Comparison of ENCODE assay signal across 22 cellular contexts in genomic region chr3:55006277-55006676, GRCh38.
A peak's percentile ranks its signal among the peaks of the same experiment; 100 is the strongest.
DNase-seq lines count a peak whose midpoint lies in the region; ATAC-seq and TF ChIP-seq lines count a peak whose summit lies in the region.
"Had no signal": no experiment of that assay in that cellular context is flagged by ENCODE, and none has a peak within 500 bp of the region (broad histone marks: within the 10 kb centered on the region; RNA-seq: fewer than 3 reads in every experiment).

No MANE protein-coding gene starts in this region.

- H3K4me1 Mint-ChIP-seq in type B pancreatic cell (ENCODE audit: unreplicated experiment) = peaks cover 21% of the 10 kb centered on the region
- H3K4me1 Mint-ChIP-seq: activated naive CD8-positive, alpha-beta T cell treated with anti-CD3 and anti-CD28 coated beads, Interleukin-2, amount 10 ng/mL, durations not matched to agents 7 days and 5 days; CD8-positive, alpha-beta memory T cell had no signal

- H4K20me1 ChIP-seq in smooth muscle cell (ENCODE audit: low read depth) = no peaks in the 10 kb centered on the region

- peaks cover 24% of the 10 kb centered on the region for H3K4me1 ChIP-seq in HUES6 (ENCODE audit: control insufficient read depth, insufficient read depth, low read length)
- peaks cover 15% of the 10 kb centered on the region for H3K4me1 ChIP-seq in smooth muscle cell (ENCODE audit: low read depth)
- no peaks in the 10 kb centered on the region for H3K4me1 ChIP-seq in tibial nerve
- H3K4me1 ChIP-seq: colonic mucosa, spleen had no signal

- H3K36me3 Mint-ChIP-seq in type B pancreatic cell = no peaks in the 10 kb centered on the region
- H3K36me3 Mint-ChIP-seq: activated naive CD8-positive, alpha-beta T cell treated with anti-CD3 and anti-CD28 coated beads, Interleukin-2, amount 10 ng/mL, durations not matched to agents 7 days and 5 days; CD8-positive, alpha-beta memory T cell had no signal

- H3K27me3 Mint-ChIP-seq in type B pancreatic cell = no peaks in the 10 kb centered on the region
- H3K27me3 Mint-ChIP-seq: activated naive CD8-positive, alpha-beta T cell treated with anti-CD3 and anti-CD28 coated beads, Interleukin-2, amount 10 ng/mL, durations not matched to agents 7 days and 5 days; CD8-positive, alpha-beta memory T cell had no signal

- no peak overlapping the region for H3K4me3 ChIP-seq in HUES6 (ENCODE audit: low read depth, low read length)
- H3K4me3 ChIP-seq in smooth muscle cell = no peak overlapping the region
- H3K4me3 ChIP-seq in tibial nerve = no peak overlapping the region
- H3K4me3 ChIP-seq: colonic mucosa, spleen, thoracic aorta had no signal

- TF ChIP-seq EP300 in tibial nerve (IDR thresholded peaks at IDR 0.05) = no peak

- TF ChIP-seq CTCF in smooth muscle cell (IDR thresholded peaks at IDR 0.05; ENCODE audit: borderline replicate concordance, insufficient read depth, poor library complexity, severe bottlenecking) (no peak), type B pancreatic cell (conservative IDR thresholded peaks at IDR 0.05) (no peak), tibial nerve (IDR thresholded peaks at IDR 0.05) (no peak)

- H3K9me3 ChIP-seq in HUES6 (ENCODE audit: control insufficient read depth, insufficient read depth, low read depth, low read length) (no peaks in the 10 kb centered on the region), smooth muscle cell (replicated peaks; ENCODE audit: low read depth) (no peaks in the 10 kb centered on the region), tibial nerve (no peaks in the 10 kb centered on the region)
- H3K9me3 ChIP-seq: colonic mucosa, SK-N-SH, spleen, thoracic aorta had no signal

- H3K9me3 Mint-ChIP-seq in type B pancreatic cell = no peaks in the 10 kb centered on the region
- H3K9me3 Mint-ChIP-seq: activated naive CD8-positive, alpha-beta T cell treated with anti-CD3 and anti-CD28 coated beads, Interleukin-2, amount 10 ng/mL, durations not matched to agents 7 days and 5 days had no signal

- ATAC-seq in HG03565 (IDR thresholded peaks at IDR 0.05; ENCODE audit: unreplicated experiment) = no peak
- ATAC-seq: left lobe of liver had no signal

- H3K79me2 ChIP-seq in smooth muscle cell (ENCODE audit: low read depth) = no peaks in the 10 kb centered on the region

- peak; percentile 85 for DNase-seq in amniotic epithelial cell (ENCODE audit: low read depth)
- DNase-seq in iPS-NIHi7 (ENCODE audit: extremely low spot score) = peak; percentile 38
- no peak for DNase-seq in smooth muscle cell (lab: John Stamatoyannopoulos, UW; ENCODE audit: unreplicated experiment)
- no peak for DNase-seq in type B pancreatic cell (ENCODE audit: extremely low spot score, unreplicated experiment)
- no peak for DNase-seq in tibial nerve (ENCODE audit: low spot score in 2 of 2)
- DNase-seq: activated CD4-positive, alpha-beta T cell treated with anti-CD3 and anti-CD28 coated beads, Interleukin-2, amount 50 U/mL, for 4 hours; activated effector memory CD4-positive, alpha-beta T cell treated with Interleukin-2 at 50 U/mL for 16 hours; activated naive CD8-positive, alpha-beta T cell treated with anti-CD3 and anti-CD28 coated beads, Interleukin-2, amount 10 ng/mL, durations not matched to agents 7 days and 5 days; AML-193; CD8-positive, alpha-beta memory T cell; colonic mucosa; DMS79; NCI-H1417; NCI-H510A treated with DMSO at 0.1 percent for 48 hours; SK-N-SH; spleen; stimulated activated CD4-positive, alpha-beta T cell treated with anti-CD3 and anti-CD28 coated beads, Interleukin-4, amount 100 ng/mL, for 1 hour; stimulated activated naive CD4-positive, alpha-beta T cell treated with Interleukin-2 at 50 U/mL for 16 hours had no signal

- H3K27ac ChIP-seq in HUES6 (ENCODE audit: low read depth, low read length) = peak overlapping the region; percentile 29; the same call in 1 of the 2 replicates
- H3K27ac ChIP-seq in smooth muscle cell (ENCODE audit: low read depth) = no peak overlapping the region
- no peak overlapping the region for H3K27ac ChIP-seq in tibial nerve
- H3K27ac ChIP-seq: colonic mucosa, spleen, thoracic aorta had no signal

- peak overlapping the region; percentile 50 for H3K4me2 ChIP-seq in smooth muscle cell
- H3K4me2 ChIP-seq: SK-N-SH had no signal

- 5% methylated on average over 8 of the region's 8 CpGs for WGBS in smooth muscle cell (ENCODE audit: low lambda C conversion rate)
- WGBS in tibial nerve, 2 donors = 43 to 47% methylated on average over 8 of the region's 8 CpGs

- no peaks in the 10 kb centered on the region for H3K36me3 ChIP-seq in HUES6 (ENCODE audit: control insufficient read depth, insufficient read depth, low read length)
- no peaks in the 10 kb centered on the region for H3K36me3 ChIP-seq in smooth muscle cell (ENCODE audit: low read depth)
- H3K36me3 ChIP-seq in tibial nerve = no peaks in the 10 kb centered on the region
- H3K36me3 ChIP-seq: colonic mucosa, spleen, thoracic aorta had no signal

- no peak for TF ChIP-seq POLR2A in tibial nerve (IDR thresholded peaks at IDR 0.05)

- H3F3A ChIP-seq in smooth muscle cell (ENCODE audit: low read depth) = peaks cover 7% of the 10 kb centered on the region

- no peak overlapping the region for H3K4me3 Mint-ChIP-seq in type B pancreatic cell
- H3K4me3 Mint-ChIP-seq: activated naive CD8-positive, alpha-beta T cell treated with anti-CD3 and anti-CD28 coated beads, Interleukin-2, amount 10 ng/mL, durations not matched to agents 7 days and 5 days; CD8-positive, alpha-beta memory T cell had no signal

- H2AFZ ChIP-seq in smooth muscle cell (ENCODE audit: low read depth) = no peak overlapping the region

- H3K27me3 ChIP-seq in HUES6 (ENCODE audit: control insufficient read depth, insufficient read depth, low read length) (no peaks in the 10 kb centered on the region), smooth muscle cell (ENCODE audit: low read depth) (no peaks in the 10 kb centered on the region), tibial nerve (no peaks in the 10 kb centered on the region)
- H3K27me3 ChIP-seq: colonic mucosa, spleen had no signal

- H3K9ac ChIP-seq in HUES6 (ENCODE audit: low read length) = no peak overlapping the region
- H3K9ac ChIP-seq in smooth muscle cell (ENCODE audit: low read depth) = no peak overlapping the region
- H3K9ac ChIP-seq: SK-N-SH had no signal

- H3K27ac Mint-ChIP-seq in type B pancreatic cell = no peak overlapping the region
- H3K27ac Mint-ChIP-seq: activated naive CD8-positive, alpha-beta T cell treated with anti-CD3 and anti-CD28 coated beads, Interleukin-2, amount 10 ng/mL, durations not matched to agents 7 days and 5 days; CD8-positive, alpha-beta memory T cell had no signal

Comparison
In these comparisons a context has a peak if more than half of its experiments do, and no peak if none do; other contexts are left out.
1. DNase-seq: peak in amniotic epithelial cell (single experiment) and iPS-NIHi7 (single experiment); none in smooth muscle cell (single experiment), type B pancreatic cell (single experiment) and tibial nerve (0 of 2).